In the genomic region with DNA sequence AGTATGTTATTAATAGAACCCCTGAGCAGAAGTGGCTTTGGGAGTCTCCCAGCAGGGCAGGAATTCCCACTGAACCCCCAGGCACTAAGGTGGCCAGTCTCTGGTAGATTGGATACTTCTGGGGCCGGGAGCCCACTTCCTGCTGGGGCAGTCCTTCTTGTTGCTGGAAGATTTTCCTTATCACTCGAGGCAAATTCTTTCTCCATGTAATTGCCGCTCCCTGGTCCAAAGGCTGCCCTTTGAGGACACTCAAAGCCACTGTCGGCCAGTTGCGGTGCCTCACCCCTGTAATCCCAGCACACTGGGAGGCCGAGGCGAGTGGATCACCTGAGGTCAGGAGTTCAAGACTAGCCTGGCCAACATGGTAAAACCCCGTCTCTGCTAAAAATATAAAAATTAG, we compare ENCODE assay signal across 9 cellular contexts. TPM values are rescaled to one million over a fixed set of nuclear protein-coding genes. Genes with fewer than 3 reads are reported as not detected.
DNase-seq lines count a peak whose midpoint lies in the region; ATAC-seq and TF ChIP-seq lines count a peak whose summit lies in the region.
"Had no signal": no experiment of that assay in that cellular context is flagged by ENCODE, and none has a peak within 500 bp of the region (broad histone marks: within the 10 kb centered on the region; RNA-seq: fewer than 3 reads in every experiment).

No MANE protein-coding gene starts in this region.

- no peak for TF ChIP-seq POLR2A in lower leg skin (IDR thresholded peaks at IDR 0.05)

- H3K18ac ChIP-seq in trophoblast cell (ENCODE audit: low read length) = no peak overlapping the region

- no CpG with 5 or more reads among the region's 8 CpGs for WGBS in trophoblast cell (ENCODE audit: extremely low coverage, insufficient coverage, insufficient read length)
- 85 to 86% methylated on average over 8 of the region's 8 CpGs for WGBS in lower leg skin, 2 donors

- no peak overlapping the region for H2BK12ac ChIP-seq in trophoblast cell (ENCODE audit: low read length)

- no peak overlapping the region for H3K4me2 ChIP-seq in trophoblast cell (ENCODE audit: low read length)

- H3K79me1 ChIP-seq in trophoblast cell (ENCODE audit: low read length) = peaks cover 41% of the 10 kb centered on the region

- no peak overlapping the region for H2BK5ac ChIP-seq in trophoblast cell (ENCODE audit: low read depth, low read length, poor library complexity)

- CTCF ChIA-PET in Panc1 (lab: Charles Lee) = no interaction called here

- peaks cover 14% of the 10 kb centered on the region for H3K4me1 ChIP-seq in Panc1 (ENCODE audit: control insufficient read depth, insufficient read depth, low read length)
- peaks cover 45 to 64% of the 10 kb centered on the region in 2 donors for H3K4me1 ChIP-seq in duodenal mucosa (ENCODE audit: control insufficient read depth in 1 of 2, insufficient read depth in 2 of 2, low read length in 2 of 2)
- peaks cover 32 to 43% of the 10 kb centered on the region in 2 experiments for H3K4me1 ChIP-seq in trophoblast cell (ENCODE audit: control insufficient read depth in 1 of 2, insufficient read depth in 2 of 2, low read length in 2 of 2)
- H3K4me1 ChIP-seq: HAP-1 had no signal

- no peak overlapping the region for H4K8ac ChIP-seq in trophoblast cell (ENCODE audit: low read depth, low read length)

- H3K27ac ChIP-seq in C4-2B = peak overlapping the region; percentile 15
- 0 out of 2 replicates have a peak overlapping the region, but pooled peaks have one; percentile 21 for H3K27ac ChIP-seq in Panc1 (ENCODE audit: low read length)
- H3K27ac ChIP-seq in duodenal mucosa (ENCODE audit: low read depth, low read length) = peak overlapping the region; percentile 47
- peak overlapping the region; percentile 67 for H3K27ac ChIP-seq in trophoblast cell (ENCODE audit: low read depth, low read length)

- TF ChIP-seq CTCF in C4-2B (conservative IDR thresholded peaks at IDR 0.05) = no peak
- no peak for TF ChIP-seq CTCF in Panc1 (IDR thresholded peaks at IDR 0.05)
- no peak for TF ChIP-seq CTCF in lower leg skin (IDR thresholded peaks at IDR 0.05)

- no peak overlapping the region for H2BK120ac ChIP-seq in trophoblast cell (ENCODE audit: insufficient read depth, low read length, poor library complexity)

- no peak overlapping the region for H3K4ac ChIP-seq in trophoblast cell (ENCODE audit: low read depth, low read length)

- H3K9me3 ChIP-seq in Panc1 (ENCODE audit: control insufficient read depth, insufficient read depth, low read depth, low read length) (no peaks in the 10 kb centered on the region), duodenal mucosa (ENCODE audit: control insufficient read depth in 1 of 2, low read length in 2 of 2) (no peaks in the 10 kb centered on the region), trophoblast cell (ENCODE audit: insufficient read depth, low read depth, low read length) (no peaks in the 10 kb centered on the region)
- H3K9me3 ChIP-seq: HAP-1 had no signal

- no peak for ATAC-seq in Panc1
- ATAC-seq in HG03045 (IDR thresholded peaks at IDR 0.05; ENCODE audit: unreplicated experiment) = no peak

- no peaks in the 10 kb centered on the region for H3K27me3 ChIP-seq in Panc1 (ENCODE audit: control insufficient read depth, insufficient read depth, low read length)
- H3K27me3 ChIP-seq in duodenal mucosa (ENCODE audit: control insufficient read depth in 1 of 2, insufficient read depth in 2 of 2, low read length in 2 of 2) = no peaks in the 10 kb centered on the region
- H3K27me3 ChIP-seq in trophoblast cell (ENCODE audit: insufficient read depth, low read length) = no peaks in the 10 kb centered on the region

- DNase-seq in Panc1 (ENCODE audit: low read depth, low spot score) = no peak
- peak in 1 of 2 donors; percentile 50 for DNase-seq in trophoblast cell
- no peak for DNase-seq in lower leg skin (ENCODE audit: low spot score in 2 of 2)
- DNase-seq in MV-4-11 (lab: John Stamatoyannopoulos, UW) = no peak
- DNase-seq in hypothalamus (lab: John Stamatoyannopoulos, UW) = no peak

- no peak overlapping the region for H3K14ac ChIP-seq in trophoblast cell (ENCODE audit: low read length)

- H3K36me3 ChIP-seq in Panc1 (ENCODE audit: control insufficient read depth, insufficient read depth, low read length) (no peaks in the 10 kb centered on the region), duodenal mucosa (ENCODE audit: control insufficient read depth in 1 of 2, insufficient read depth in 2 of 2, low read length in 2 of 2) (no peaks in the 10 kb centered on the region), trophoblast cell (ENCODE audit: control insufficient read depth in 1 of 2, insufficient read depth in 2 of 2, low read length in 2 of 2) (no peaks in the 10 kb centered on the region)
- H3K36me3 ChIP-seq: HAP-1 had no signal

- BruUV-seq in Panc1 (replicated peaks; lab: Mats Ljungman, UMichigan) = no TSS peak

- no peak overlapping the region for H4K12ac ChIP-seq in trophoblast cell (ENCODE audit: low read depth, low read length)

- H2AK5ac ChIP-seq in trophoblast cell (ENCODE audit: low read length) = no peak overlapping the region

- H3K9ac ChIP-seq in duodenal mucosa (ENCODE audit: low read depth in 1 of 2, low read length in 2 of 2) (peak overlapping the region; percentile 58 to 63), trophoblast cell (ENCODE audit: low read length) (no peak overlapping the region)

- H3K79me2 ChIP-seq in trophoblast cell (ENCODE audit: control insufficient read depth, insufficient read depth, low read length, poor library complexity) = no peaks in the 10 kb centered on the region

- intact Hi-C loops in Panc1 (cut with micrococcal nuclease; ENCODE audit: unreplicated experiment) (no loop called here), lower leg skin (cut with DNase I; ENCODE audit: low total_unique reads) (no loop called here)

- H3K4me3 ChIP-seq in Panc1 (ENCODE audit: low read depth in 2 of 2, low read length in 2 of 2) = no peak overlapping the region
- H3K4me3 ChIP-seq in duodenal mucosa (ENCODE audit: low read depth in 1 of 2, low read length in 2 of 2) = peak overlapping the region; percentile 27 to 36
- no peak overlapping the region for H3K4me3 ChIP-seq in trophoblast cell (ENCODE audit: low read depth, low read length)
- no peak overlapping the region for H3K4me3 ChIP-seq in lower leg skin (ENCODE audit: low read depth, poor library complexity, severe bottlenecking)
- H3K4me3 ChIP-seq: HAP-1 had no signal

- H4K91ac ChIP-seq in trophoblast cell (ENCODE audit: low read depth, low read length) = no peak overlapping the region

- POLR2A ChIA-PET in Panc1 (lab: Charles Lee) = no interaction called here

- in situ Hi-C loops in Panc1 (cut with HindIII; ENCODE audit: low pct_unique_long_range_greater_than_20kb, low sequenced_read_pairs) = no loop called here

- no peak overlapping the region for H2AFZ ChIP-seq in trophoblast cell (ENCODE audit: insufficient read depth, low read length, poor library complexity)

- H3K23ac ChIP-seq in trophoblast cell (ENCODE audit: low read length) = no peak overlapping the region

RNA-seq across cellular contexts. Expression of a gene that starts 22.6 kb away (rescaled TPM):
- total RNA-seq in Panc1 (2021; ENCODE audit: unreplicated experiment) (18.8 TPM), lower leg skin (10 to 100 TPM in 3 of 4 donors, 1 to 10 TPM in 1; 8.5 to 33.1 (median 16.3) TPM)
- 11.3 TPM for polyA plus RNA-seq in Panc1 (2012; ENCODE audit: insufficient read length)
- 239 and 247 TPM in 2 replicates for polyA plus RNA-seq in trophoblast cell (2013)

Comparison
In these comparisons a context has a peak if more than half of its experiments do, and no peak if none do; other contexts are left out.
1. H3K27ac ChIP-seq: peak in every context shown above with its lines; median percentile 67 in trophoblast cell; 47 in duodenal mucosa; 21 in Panc1; 15 in C4-2B.
2. H3K4me3 ChIP-seq: peak in duodenal mucosa (2 of 2); none in Panc1 (0 of 2), trophoblast cell (single experiment) and lower leg skin (single experiment).